ENCODE assay signal across 11 cellular contexts in the genomic region with DNA sequence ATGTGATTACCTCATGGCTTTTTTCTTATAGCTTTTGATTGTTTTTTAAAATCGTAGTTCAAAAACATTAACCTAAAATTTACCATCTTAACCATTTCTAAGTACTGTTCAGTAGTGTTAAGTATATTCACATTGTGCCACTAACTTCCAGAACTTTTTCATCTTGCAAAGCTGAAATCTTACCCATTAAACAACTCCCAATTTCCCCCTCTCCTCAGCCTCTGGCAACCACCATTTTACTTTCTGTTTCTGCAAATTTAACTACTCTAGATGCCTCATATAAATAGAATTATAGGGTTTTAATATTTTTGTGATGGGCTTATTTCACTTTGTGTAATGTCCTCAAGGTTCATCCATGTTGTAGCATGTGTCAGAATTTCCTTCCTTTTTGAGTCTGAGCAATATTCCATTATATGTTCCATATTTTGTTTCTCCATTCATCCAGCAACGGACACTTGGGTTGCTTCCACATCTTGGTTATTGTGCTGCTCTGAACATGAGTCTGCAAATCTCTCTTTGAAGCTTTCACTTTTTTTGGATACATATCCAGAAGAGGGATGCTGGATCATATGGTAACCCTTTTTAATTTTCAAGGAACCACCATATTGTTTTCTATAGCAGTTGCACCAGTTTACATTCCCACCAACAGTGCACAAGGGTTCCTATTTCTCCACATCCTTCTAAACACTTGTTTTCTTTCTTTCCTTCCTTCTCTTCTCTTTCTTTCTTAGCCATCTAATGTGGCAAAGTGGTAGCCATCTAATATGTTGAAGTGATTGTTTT. TPM values are rescaled to one million over a fixed set of nuclear protein-coding genes. Genes with fewer than 3 reads are reported as not detected.
A peak's percentile ranks its signal among the peaks of the same experiment; 100 is the strongest.
DNase-seq lines count a peak whose midpoint lies in the region; TF ChIP-seq lines count a peak whose summit lies in the region.
"Had no signal": no experiment of that assay in that cellular context is flagged by ENCODE, and none has a peak within 500 bp of the region (broad histone marks: within the 10 kb centered on the region; RNA-seq: fewer than 3 reads in every experiment).

No MANE protein-coding gene starts in this region.

- H3K36me3 Mint-ChIP-seq in activated naive CD4-positive, alpha-beta T cell treated with anti-CD3 and anti-CD28 coated beads, Interleukin-2, amount 50 U/mL, for 24 hours, result peaks cover 27% of the 10 kb centered on the region
- H3K36me3 Mint-ChIP-seq in activated CD4-positive, alpha-beta memory T cell treated with anti-CD3 and anti-CD28 coated beads, Interleukin-2, amount 10 ng/mL, durations not matched to agents 7 days and 5 days (ENCODE audit: low read depth), result peaks cover 49% of the 10 kb centered on the region
- no peaks in the 10 kb centered on the region for H3K36me3 Mint-ChIP-seq in glutamatergic neuron (ENCODE audit: unreplicated experiment)
- peaks cover 12% of the 10 kb centered on the region for H3K36me3 Mint-ChIP-seq in type B pancreatic cell

- POLR2A ChIA-PET in activated CD4-positive, alpha-beta memory T cell treated with anti-CD3 and anti-CD28 coated beads, Interleukin-2, amount 10 ng/mL, durations not matched to agents 7 days and 5 days (lab: Charles Lee), result interaction anchor here (1.2 to 3.9 kb wide), 9 partner anchors 9 to 229 kb away, joined by 3 to 44 read pairs (median 5); no protein-coding TSS in a partner anchor

- peak overlapping the region; percentile 99 for H3K4me3 Mint-ChIP-seq in activated naive CD4-positive, alpha-beta T cell treated with anti-CD3 and anti-CD28 coated beads, Interleukin-2, amount 50 U/mL, for 24 hours
- peak overlapping the region; percentile 95 for H3K4me3 Mint-ChIP-seq in activated CD4-positive, alpha-beta memory T cell treated with anti-CD3 and anti-CD28 coated beads, Interleukin-2, amount 10 ng/mL, durations not matched to agents 7 days and 5 days
- H3K4me3 Mint-ChIP-seq in glutamatergic neuron (ENCODE audit: unreplicated experiment), result peak overlapping the region; percentile 67
- H3K4me3 Mint-ChIP-seq in type B pancreatic cell, result peak overlapping the region; percentile 58

- H3K4me1 Mint-ChIP-seq in activated naive CD4-positive, alpha-beta T cell treated with anti-CD3 and anti-CD28 coated beads, Interleukin-2, amount 50 U/mL, for 24 hours, result peaks cover 65% of the 10 kb centered on the region
- peaks cover 65% of the 10 kb centered on the region for H3K4me1 Mint-ChIP-seq in activated CD4-positive, alpha-beta memory T cell treated with anti-CD3 and anti-CD28 coated beads, Interleukin-2, amount 10 ng/mL, durations not matched to agents 7 days and 5 days
- H3K4me1 Mint-ChIP-seq in glutamatergic neuron (ENCODE audit: low read depth, unreplicated experiment) (peaks cover 24% of the 10 kb centered on the region), type B pancreatic cell (ENCODE audit: unreplicated experiment) (peaks cover 35% of the 10 kb centered on the region)

- no peak for DNase-seq in activated naive CD4-positive, alpha-beta T cell (lab: John Stamatoyannopoulos, UW)
- DNase-seq in activated CD4-positive, alpha-beta memory T cell treated with anti-CD3 and anti-CD28 coated beads, Interleukin-2, amount 10 ng/mL, durations not matched to agents 7 days and 5 days, result no peak
- no peak for DNase-seq in glutamatergic neuron
- DNase-seq in type B pancreatic cell (ENCODE audit: extremely low spot score, unreplicated experiment), result no peak
- DNase-seq in ureter (ENCODE audit: low spot score), result no peak
- no peak for DNase-seq in stimulated activated naive CD4-positive, alpha-beta T cell (lab: John Stamatoyannopoulos, UW)
- no peak for DNase-seq in NCI-H82 treated with DMSO at 0.1 percent for 48 hours (lab: John Stamatoyannopoulos, UW; ENCODE audit: unreplicated experiment)
- DNase-seq: anterior cingulate cortex, NCI-H526, T-helper 9 cell had no signal

- TF ChIP-seq CTCF in glutamatergic neuron (IDR thresholded peaks at IDR 0.05; ENCODE audit: partially characterized antibody, unreplicated experiment) (no peak), type B pancreatic cell (conservative IDR thresholded peaks at IDR 0.05) (no peak)

- H3K27me3 Mint-ChIP-seq in activated naive CD4-positive, alpha-beta T cell treated with anti-CD3 and anti-CD28 coated beads, Interleukin-2, amount 50 U/mL, for 24 hours, result no peaks in the 10 kb centered on the region
- no peaks in the 10 kb centered on the region for H3K27me3 Mint-ChIP-seq in activated CD4-positive, alpha-beta memory T cell treated with anti-CD3 and anti-CD28 coated beads, Interleukin-2, amount 10 ng/mL, durations not matched to agents 7 days and 5 days
- peaks cover 9% of the 10 kb centered on the region for H3K27me3 Mint-ChIP-seq in glutamatergic neuron (ENCODE audit: unreplicated experiment)
- no peaks in the 10 kb centered on the region for H3K27me3 Mint-ChIP-seq in type B pancreatic cell

- peak overlapping the region; percentile 44 for H3K27ac Mint-ChIP-seq in activated naive CD4-positive, alpha-beta T cell treated with anti-CD3 and anti-CD28 coated beads, Interleukin-2, amount 50 U/mL, for 24 hours
- H3K27ac Mint-ChIP-seq in activated CD4-positive, alpha-beta memory T cell treated with anti-CD3 and anti-CD28 coated beads, Interleukin-2, amount 10 ng/mL, durations not matched to agents 7 days and 5 days, result peak overlapping the region; percentile 32
- H3K27ac Mint-ChIP-seq in glutamatergic neuron (ENCODE audit: unreplicated experiment), result no peak overlapping the region
- H3K27ac Mint-ChIP-seq in type B pancreatic cell, result no peak overlapping the region

- CTCF ChIA-PET in activated CD4-positive, alpha-beta memory T cell treated with anti-CD3 and anti-CD28 coated beads, Interleukin-2, amount 10 ng/mL, durations not matched to agents 7 days and 5 days (lab: Charles Lee), result interaction anchor here (0.5 to 1.7 kb wide), 5 partner anchors 35 to 225 kb away, joined by 3 to 5 read pairs (median 3); a partner anchor contains a TSS

- no peaks in the 10 kb centered on the region for H3K9me3 Mint-ChIP-seq in activated naive CD4-positive, alpha-beta T cell treated with anti-CD3 and anti-CD28 coated beads, Interleukin-2, amount 50 U/mL, for 24 hours
- H3K9me3 Mint-ChIP-seq in activated CD4-positive, alpha-beta memory T cell treated with anti-CD3 and anti-CD28 coated beads, Interleukin-2, amount 10 ng/mL, durations not matched to agents 7 days and 5 days, result no peaks in the 10 kb centered on the region
- H3K9me3 Mint-ChIP-seq in glutamatergic neuron (ENCODE audit: unreplicated experiment) (peaks cover 6% of the 10 kb centered on the region), type B pancreatic cell (no peaks in the 10 kb centered on the region)

RNA-seq across cellular contexts. Expression of a gene that starts 5.0 kb away (rescaled TPM):
- 100 to 1,000 TPM; 153 to 158 TPM for total RNA-seq in activated CD4-positive, alpha-beta memory T cell treated with anti-CD3 and anti-CD28 coated beads, Interleukin-2, amount 10 ng/mL, durations not matched to agents 7 days and 5 days
- total RNA-seq in glutamatergic neuron (ENCODE audit: unreplicated experiment) (145 TPM), type B pancreatic cell (ENCODE audit: low replicate concordance) (110 and 114 TPM in 2 replicates), ureter (242 TPM)

Comparison
In these comparisons a context has a peak if more than half of its experiments do, and no peak if none do; other contexts are left out.
1. H3K27ac Mint-ChIP-seq: peak in activated naive CD4-positive, alpha-beta T cell treated with anti-CD3 and anti-CD28 coated beads, Interleukin-2, amount 50 U/mL, for 24 hours (single experiment) and activated CD4-positive, alpha-beta memory T cell treated with anti-CD3 and anti-CD28 coated beads, Interleukin-2, amount 10 ng/mL, durations not matched to agents 7 days and 5 days (single experiment); none in glutamatergic neuron (single experiment) and type B pancreatic cell (single experiment).
2. Peak in every context shown above with its lines, with median percentiles within 50 percentile points of each other: H3K4me3 Mint-ChIP-seq.